ENCODE assay signal across 22 cellular contexts in genomic region chr22:45183974-45184373, GRCh38.
"Had no signal": no experiment of that assay in that cellular context is flagged by ENCODE, and none has a peak within 500 bp of the region (broad histone marks: within the 10 kb centered on the region; RNA-seq: fewer than 3 reads in every experiment).

No MANE protein-coding gene starts in this region.

- H3K9me3 ChIP-seq: lower lobe of right lung, sigmoid colon, thoracic aorta, upper lobe of left lung had no signal

- H3K27me3 Mint-ChIP-seq: activated CD4-positive, alpha-beta memory T cell treated with anti-CD3 and anti-CD28 coated beads, Interleukin-2, amount 10 ng/mL, durations not matched to agents 7 days and 5 days; activated CD4-positive, alpha-beta T cell treated with anti-CD3 and anti-CD28 coated beads, Interleukin-2, amount 10 ng/mL, durations not matched to agents 24 days and 14 days; brain had no signal

- FAIRE-seq: colon had no signal

- DNase-seq: activated CD4-positive, alpha-beta memory T cell treated with anti-CD3 and anti-CD28 coated beads, Interleukin-2, amount 10 ng/mL, durations not matched to agents 7 days and 5 days; activated CD4-positive, alpha-beta T cell treated with anti-CD3 and anti-CD28 coated beads, Interleukin-2, amount 10 ng/mL, durations not matched to agents 24 days and 14 days; activated gamma-delta T cell treated with Interleukin-2 at 50 U/mL for 16 hours; central memory CD4-positive, alpha-beta T cell; lower lobe of right lung; natural killer cell; nucleus accumbens; sigmoid colon; stimulated activated CD4-positive, alpha-beta T cell treated with anti-CD3 and anti-CD28 coated beads, Interleukin-15, amount 100 ng/mL, for 24 hours; stimulated activated CD8-positive, alpha-beta memory T cell treated with anti-CD3 and anti-CD28 coated beads, Interleukin-4, amount 100 ng/mL, for 48 hours; stimulated activated naive CD4-positive, alpha-beta T cell; T-helper 2 cell; upper lobe of left lung had no signal

- H3K4me3 ChIP-seq: lower lobe of right lung, sigmoid colon, SK-N-MC, smooth muscle cell, thoracic aorta, upper lobe of left lung had no signal

- H3K4me1 ChIP-seq: sigmoid colon had no signal

- H3K27ac Mint-ChIP-seq: activated CD4-positive, alpha-beta memory T cell treated with anti-CD3 and anti-CD28 coated beads, Interleukin-2, amount 10 ng/mL, durations not matched to agents 7 days and 5 days; activated CD4-positive, alpha-beta T cell treated with anti-CD3 and anti-CD28 coated beads, Interleukin-2, amount 10 ng/mL, durations not matched to agents 24 days and 14 days; activated naive CD4-positive, alpha-beta T cell treated with anti-CD3 and anti-CD28 coated beads, Interleukin-2, amount 50 U/mL, for 72 hours; activated T-helper 1 cell treated with anti-CD3 and anti-CD28 coated beads, Interleukin-12 subunit alpha, Interleukin-12 subunit beta, Interleukin-2, Interleukin-4 antibody, amounts not matched to agents 30 ng/mL and 10 ng/mL and 1 ng/mL, durations not matched to agents 14 hours and 24 hours and 36 hours had no signal

- H3K9me3 Mint-ChIP-seq: activated CD4-positive, alpha-beta memory T cell treated with anti-CD3 and anti-CD28 coated beads, Interleukin-2, amount 10 ng/mL, durations not matched to agents 7 days and 5 days; activated CD4-positive, alpha-beta T cell treated with anti-CD3 and anti-CD28 coated beads, Interleukin-2, amount 10 ng/mL, durations not matched to agents 24 days and 14 days; activated naive CD4-positive, alpha-beta T cell treated with anti-CD3 and anti-CD28 coated beads, Interleukin-2, amount 50 U/mL, for 72 hours; activated T-helper 1 cell treated with anti-CD3 and anti-CD28 coated beads, Interleukin-12 subunit alpha, Interleukin-12 subunit beta, Interleukin-2, Interleukin-4 antibody, amounts not matched to agents 30 ng/mL and 10 ng/mL and 1 ng/mL, durations not matched to agents 14 hours and 24 hours and 36 hours; brain; natural killer cell had no signal

- H3K27ac ChIP-seq: lower lobe of right lung, sigmoid colon, SK-N-MC, thoracic aorta, upper lobe of left lung had no signal

- H3K27me3 ChIP-seq: sigmoid colon, upper lobe of left lung had no signal

- H3K4me2 ChIP-seq: smooth muscle cell had no signal

- ATAC-seq: activated CD4-positive, CD25-positive, alpha-beta regulatory T cell treated with anti-CD3 and anti-CD28 coated beads, Interleukin-2, amount 50 U/mL, for 24 hours; activated naive CD4-positive, alpha-beta T cell treated with anti-CD3 and anti-CD28 coated beads, Interleukin-2, amount 50 U/mL, for 72 hours; left lobe of liver; lower lobe of right lung; natural killer cell had no signal

- H3K4me3 Mint-ChIP-seq: activated CD4-positive, alpha-beta memory T cell treated with anti-CD3 and anti-CD28 coated beads, Interleukin-2, amount 10 ng/mL, durations not matched to agents 7 days and 5 days; activated CD4-positive, alpha-beta T cell treated with anti-CD3 and anti-CD28 coated beads, Interleukin-2, amount 10 ng/mL, durations not matched to agents 24 days and 14 days; activated T-helper 1 cell treated with anti-CD3 and anti-CD28 coated beads, Interleukin-12 subunit alpha, Interleukin-12 subunit beta, Interleukin-2, Interleukin-4 antibody, amounts not matched to agents 30 ng/mL and 10 ng/mL and 1 ng/mL, durations not matched to agents 14 hours and 24 hours and 36 hours; brain; natural killer cell had no signal
